ENCODE assay signal across 22 cellular contexts in genomic region chr9:93136693-93137092, GRCh38. TPM values are rescaled to one million over a fixed set of nuclear protein-coding genes. Genes with fewer than 3 reads are reported as not detected.
A peak's percentile ranks its signal among the peaks of the same experiment; 100 is the strongest.
DNase-seq lines count a peak whose midpoint lies in the region; ATAC-seq and TF ChIP-seq lines count a peak whose summit lies in the region.
"Had no signal": no experiment of that assay in that cellular context is flagged by ENCODE, and none has a peak within 500 bp of the region (broad histone marks: within the 10 kb centered on the region; RNA-seq: fewer than 3 reads in every experiment).

No MANE protein-coding gene starts in this region.

- no peaks in the 10 kb centered on the region for H3K36me3 ChIP-seq in HEK293 (ENCODE audit: control insufficient read depth in 2 of 2, insufficient read depth in 1 of 2, low read length in 2 of 2)
- H3K36me3 ChIP-seq: lower lobe of right lung, vagina had no signal

- H3K36me3 Mint-ChIP-seq in effector memory CD8-positive, alpha-beta T cell (ENCODE audit: insufficient read depth): peaks cover 41% of the 10 kb centered on the region
- peaks cover 29% of the 10 kb centered on the region for H3K36me3 Mint-ChIP-seq in stimulated activated effector memory CD8-positive, alpha-beta T cell treated with anti-CD3 and anti-CD28 coated beads, Interleukin-12 subunit alpha, Interleukin-12 subunit beta, amount 100 ng/mL, for 72 hours
- H3K36me3 Mint-ChIP-seq in activated naive CD4-positive, alpha-beta T cell treated with anti-CD3 and anti-CD28 coated beads, Interleukin-2, amount 50 U/mL, for 72 hours: peaks cover 12 to 17% of the 10 kb centered on the region in 2 donors

- no peaks in the 10 kb centered on the region for H3K9me3 ChIP-seq in HEK293 (ENCODE audit: control insufficient read depth, insufficient read depth, low read depth, low read length)
- H3K9me3 ChIP-seq: lower lobe of right lung, mucosa of descending colon, neutrophil, vagina had no signal

- H3K27ac ChIP-seq in HEK293 (ENCODE audit: extremely low read depth, low read depth, low read length): no peak overlapping the region
- H3K27ac ChIP-seq: lower lobe of right lung, neutrophil had no signal

- CTCF ChIA-PET in HEK293 (lab: Yijun Ruan, JAX): interaction anchor here (0.7 to 1.6 kb wide), 2 partner anchors 17 to 451 kb away, joined by 4 to 5 read pairs; no protein-coding TSS in a partner anchor

- no peak for TF ChIP-seq CTCF in HEK293 (tag by site-specific recombination; IDR thresholded peaks at IDR 0.05)

- POLR2A ChIA-PET in HEK293 (lab: Yijun Ruan, JAX): no interaction called here

- 0 out of 2 replicates have a peak, but pooled peaks cover 2% of the 10 kb centered on the region for H3K4me1 ChIP-seq in HEK293 (ENCODE audit: control insufficient read depth, insufficient read depth, low read length)

- peak; percentile 56 for DNase-seq in activated CD8-positive, alpha-beta memory T cell treated with anti-CD3 and anti-CD28 coated beads, Interleukin-2, amount 50 U/mL, for 48 hours
- DNase-seq in activated CD8-positive, alpha-beta memory T cell treated with anti-CD3 and anti-CD28 coated beads for 24 hours: no peak
- no peak for DNase-seq in effector memory CD8-positive, alpha-beta T cell
- DNase-seq in stimulated activated effector memory CD8-positive, alpha-beta T cell treated with anti-CD3 and anti-CD28 coated beads, Interleukin-12 subunit alpha, Interleukin-12 subunit beta, amount 100 ng/mL, for 72 hours (ENCODE audit: low spot score in 2 of 2): no peak
- DNase-seq in left lobe of liver (ENCODE audit: low spot score) (no peak), RPMI8226 (no peak)
- no peak for DNase-seq in activated naive CD4-positive, alpha-beta T cell treated with anti-CD3 and anti-CD28 coated beads, Interleukin-2, amount 50 U/mL, for 72 hours (ENCODE audit: low spot score in 2 of 2)
- DNase-seq: activated CD4-positive, alpha-beta T cell treated with anti-CD3 and anti-CD28 coated beads, Interleukin-2, amount 50 U/mL, for 48 hours; activated naive CD4-positive, alpha-beta T cell treated with anti-CD3 and anti-CD28 coated beads for 36 hours; activated T-cell treated with anti-CD3 and anti-CD28 coated beads, Interleukin-2, amount 50 U/mL, for 4 hours; cortex of kidney; kidney; lower lobe of right lung; NCI-H748 treated with DMSO at 0.1 percent for 48 hours; small intestine; stimulated activated naive CD4-positive, alpha-beta T cell had no signal

- no peaks in the 10 kb centered on the region for H3K27me3 Mint-ChIP-seq in effector memory CD8-positive, alpha-beta T cell

- H3K27ac Mint-ChIP-seq in effector memory CD8-positive, alpha-beta T cell: peak overlapping the region; percentile 25 to 97
- H3K27ac Mint-ChIP-seq in stimulated activated effector memory CD8-positive, alpha-beta T cell treated with anti-CD3 and anti-CD28 coated beads, Interleukin-12 subunit alpha, Interleukin-12 subunit beta, amount 100 ng/mL, for 72 hours: peak overlapping the region; percentile 77
- H3K27ac Mint-ChIP-seq in activated naive CD4-positive, alpha-beta T cell treated with anti-CD3 and anti-CD28 coated beads, Interleukin-2, amount 50 U/mL, for 72 hours: no peak overlapping the region
- H3K27ac Mint-ChIP-seq: activated naive CD4-positive, alpha-beta T cell treated with anti-CD3 and anti-CD28 coated beads for 36 hours had no signal

- H3K4me1 Mint-ChIP-seq in effector memory CD8-positive, alpha-beta T cell (ENCODE audit: low read depth in 2 of 2): peaks cover 24 to 26% of the 10 kb centered on the region in 2 donors
- peaks cover 51% of the 10 kb centered on the region for H3K4me1 Mint-ChIP-seq in stimulated activated effector memory CD8-positive, alpha-beta T cell treated with anti-CD3 and anti-CD28 coated beads, Interleukin-12 subunit alpha, Interleukin-12 subunit beta, amount 100 ng/mL, for 72 hours

- no peak overlapping the region for H3K4me3 ChIP-seq in HEK293 (ENCODE audit: low read depth, low read length)
- H3K4me3 ChIP-seq: mucosa of descending colon had no signal

- no peak for ATAC-seq in effector memory CD8-positive, alpha-beta T cell (replicated peaks)
- ATAC-seq in stimulated activated effector memory CD8-positive, alpha-beta T cell treated with anti-CD3 and anti-CD28 coated beads, Interleukin-12 subunit alpha, Interleukin-12 subunit beta, amount 100 ng/mL, for 72 hours: no peak
- no peak for ATAC-seq in left lobe of liver
- no peak for ATAC-seq in activated naive CD4-positive, alpha-beta T cell treated with anti-CD3 and anti-CD28 coated beads, Interleukin-2, amount 50 U/mL, for 72 hours
- ATAC-seq: activated T-cell treated with anti-CD3 and anti-CD28 coated beads, Interleukin-2, amount 50 U/mL, for 4 hours; lower lobe of right lung; SK-N-SH treated with all-trans-retinoic acid at 6 μM for 48 hours had no signal

- no peaks in the 10 kb centered on the region for H3K9me3 Mint-ChIP-seq in effector memory CD8-positive, alpha-beta T cell
- no peaks in the 10 kb centered on the region for H3K9me3 Mint-ChIP-seq in stimulated activated effector memory CD8-positive, alpha-beta T cell treated with anti-CD3 and anti-CD28 coated beads, Interleukin-12 subunit alpha, Interleukin-12 subunit beta, amount 100 ng/mL, for 72 hours
- H3K9me3 Mint-ChIP-seq in activated naive CD4-positive, alpha-beta T cell treated with anti-CD3 and anti-CD28 coated beads, Interleukin-2, amount 50 U/mL, for 72 hours: no peaks in the 10 kb centered on the region
- H3K9me3 Mint-ChIP-seq: activated naive CD4-positive, alpha-beta T cell treated with anti-CD3 and anti-CD28 coated beads for 36 hours; activated T-cell treated with anti-CD3 and anti-CD28 coated beads, Interleukin-2, amount 50 U/mL, for 4 hours had no signal

- no peak overlapping the region for H3K4me3 Mint-ChIP-seq in effector memory CD8-positive, alpha-beta T cell
- no peak overlapping the region for H3K4me3 Mint-ChIP-seq in stimulated activated effector memory CD8-positive, alpha-beta T cell treated with anti-CD3 and anti-CD28 coated beads, Interleukin-12 subunit alpha, Interleukin-12 subunit beta, amount 100 ng/mL, for 72 hours
- H3K4me3 Mint-ChIP-seq: activated naive CD4-positive, alpha-beta T cell treated with anti-CD3 and anti-CD28 coated beads for 36 hours; activated T-cell treated with anti-CD3 and anti-CD28 coated beads, Interleukin-2, amount 50 U/mL, for 4 hours had no signal

TF ChIP-seq in HEK293, 187 proteins besides CTCF, POLR2A, EP300 and RAD21:
- TF ChIP-seq SP2 (tag by site-specific recombination; IDR thresholded peaks at IDR 0.05) (no peak), PRDM10 (tag by site-specific recombination; IDR thresholded peaks at IDR 0.05) (peak; percentile 76), ZBTB8A (tag by site-specific recombination; IDR thresholded peaks at IDR 0.05) (no peak)

RNA-seq across cellular contexts. Expression of gene NINJ1, which starts 2.6 kb away (rescaled TPM):
- 53.3 TPM for total RNA-seq in left lobe of liver
- total RNA-seq in activated naive CD4-positive, alpha-beta T cell treated with anti-CD3 and anti-CD28 coated beads, Interleukin-2, amount 50 U/mL, for 72 hours: 10 to 100 TPM; 81.0 to 84.8 TPM

RNA-seq across cellular contexts. Expression of gene CARD19, which starts 40.7 kb away (rescaled TPM):
- total RNA-seq in left lobe of liver: 8.5 TPM
- total RNA-seq in activated naive CD4-positive, alpha-beta T cell treated with anti-CD3 and anti-CD28 coated beads, Interleukin-2, amount 50 U/mL, for 72 hours: 10 to 100 TPM; 58.1 to 82.6 TPM

RNA-seq across cellular contexts. Expression of gene WNK2, which starts 47.2 kb away (rescaled TPM):
- total RNA-seq in left lobe of liver: 3.7 TPM
- 1 to 10 TPM; 2.6 to 3.8 TPM for total RNA-seq in activated naive CD4-positive, alpha-beta T cell treated with anti-CD3 and anti-CD28 coated beads, Interleukin-2, amount 50 U/mL, for 72 hours
- total RNA-seq: fibroblast of lung had no signal

Comparison
In these comparisons a context has a peak if more than half of its experiments do, and no peak if none do; other contexts are left out.
1. H3K27ac Mint-ChIP-seq: peak in effector memory CD8-positive, alpha-beta T cell (2 of 2) and stimulated activated effector memory CD8-positive, alpha-beta T cell treated with anti-CD3 and anti-CD28 coated beads, Interleukin-12 subunit alpha, Interleukin-12 subunit beta, amount 100 ng/mL, for 72 hours (single experiment); none in activated naive CD4-positive, alpha-beta T cell treated with anti-CD3 and anti-CD28 coated beads, Interleukin-2, amount 50 U/mL, for 72 hours (0 of 2).